In genomic region chr14:35292051-35292769, GRCh38 we compare ENCODE assay signal across 1 cellular context.
TF ChIP-seq lines count a peak whose summit lies in the region.

PSMA6 (plus strand) TSS chr14:35292382; CDS start chr14:35292477, 95 bp downstream.

TF ChIP-seq in HepG2, 621 proteins besides CTCF, POLR2A, EP300 and RAD21 (continued from another document and continues in another):
- TF ChIP-seq, protein P1, sequence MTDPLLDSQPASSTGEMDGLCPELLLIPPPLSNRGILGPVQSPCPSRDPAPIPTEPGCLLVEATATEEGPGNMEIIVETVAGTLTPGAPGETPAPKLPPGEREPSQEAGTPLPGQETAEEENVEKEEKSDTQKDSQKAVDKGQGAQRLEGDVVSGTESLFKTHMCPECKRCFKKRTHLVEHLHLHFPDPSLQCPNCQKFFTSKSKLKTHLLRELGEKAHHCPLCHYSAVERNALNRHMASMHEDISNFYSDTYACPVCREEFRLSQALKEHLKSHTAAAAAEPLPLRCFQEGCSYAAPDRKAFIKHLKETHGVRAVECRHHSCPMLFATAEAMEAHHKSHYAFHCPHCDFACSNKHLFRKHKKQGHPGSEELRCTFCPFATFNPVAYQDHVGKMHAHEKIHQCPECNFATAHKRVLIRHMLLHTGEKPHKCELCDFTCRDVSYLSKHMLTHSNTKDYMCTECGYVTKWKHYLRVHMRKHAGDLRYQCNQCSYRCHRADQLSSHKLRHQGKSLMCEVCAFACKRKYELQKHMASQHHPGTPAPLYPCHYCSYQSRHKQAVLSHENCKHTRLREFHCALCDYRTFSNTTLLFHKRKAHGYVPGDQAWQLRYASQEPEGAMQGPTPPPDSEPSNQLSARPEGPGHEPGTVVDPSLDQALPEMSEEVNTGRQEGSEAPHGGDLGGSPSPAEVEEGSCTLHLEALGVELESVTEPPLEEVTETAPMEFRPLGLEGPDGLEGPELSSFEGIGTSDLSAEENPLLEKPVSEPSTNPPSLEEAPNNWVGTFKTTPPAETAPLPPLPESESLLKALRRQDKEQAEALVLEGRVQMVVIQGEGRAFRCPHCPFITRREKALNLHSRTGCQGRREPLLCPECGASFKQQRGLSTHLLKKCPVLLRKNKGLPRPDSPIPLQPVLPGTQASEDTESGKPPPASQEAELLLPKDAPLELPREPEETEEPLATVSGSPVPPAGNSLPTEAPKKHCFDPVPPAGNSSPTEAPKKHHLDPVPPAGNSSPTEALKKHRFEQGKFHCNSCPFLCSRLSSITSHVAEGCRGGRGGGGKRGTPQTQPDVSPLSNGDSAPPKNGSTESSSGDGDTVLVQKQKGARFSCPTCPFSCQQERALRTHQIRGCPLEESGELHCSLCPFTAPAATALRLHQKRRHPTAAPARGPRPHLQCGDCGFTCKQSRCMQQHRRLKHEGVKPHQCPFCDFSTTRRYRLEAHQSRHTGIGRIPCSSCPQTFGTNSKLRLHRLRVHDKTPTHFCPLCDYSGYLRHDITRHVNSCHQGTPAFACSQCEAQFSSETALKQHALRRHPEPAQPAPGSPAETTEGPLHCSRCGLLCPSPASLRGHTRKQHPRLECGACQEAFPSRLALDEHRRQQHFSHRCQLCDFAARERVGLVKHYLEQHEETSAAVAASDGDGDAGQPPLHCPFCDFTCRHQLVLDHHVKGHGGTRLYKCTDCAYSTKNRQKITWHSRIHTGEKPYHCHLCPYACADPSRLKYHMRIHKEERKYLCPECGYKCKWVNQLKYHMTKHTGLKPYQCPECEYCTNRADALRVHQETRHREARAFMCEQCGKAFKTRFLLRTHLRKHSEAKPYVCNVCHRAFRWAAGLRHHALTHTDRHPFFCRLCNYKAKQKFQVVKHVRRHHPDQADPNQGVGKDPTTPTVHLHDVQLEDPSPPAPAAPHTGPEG (CRISPR knock-in tag; IDR thresholded peaks at IDR 0.05) = peak; percentile 89; the same call in 1 of the 2 replicates
- TF ChIP-seq ZNF3 (CRISPR knock-in tag; IDR thresholded peaks at IDR 0.05) (peak; percentile 47; the same call in 1 of the 2 replicates), CERS6 (CRISPR knock-in tag; IDR thresholded peaks at IDR 0.05) (0 out of 2 replicates have a peak, but pooled peaks have one; percentile 65), ZSCAN12 (CRISPR knock-in tag; IDR thresholded peaks at IDR 0.05) (no peak; the same call in 1 of the 2 replicates), ZNF652 (CRISPR knock-in tag; IDR thresholded peaks at IDR 0.05; ENCODE audit: borderline replicate concordance, low read depth) (no peak), HOXA7 (CRISPR knock-in tag; IDR thresholded peaks at IDR 0.05) (no peak), ZNF563 (CRISPR knock-in tag; IDR thresholded peaks at IDR 0.05) (peak; percentile 99), SRF (IDR thresholded peaks at IDR 0.05; ENCODE audit: low read depth, low read length) (peak; percentile 72), UBTF (CRISPR knock-in tag; IDR thresholded peaks at IDR 0.05) (peak; percentile 96), SAFB2 (CRISPR knock-in tag; IDR thresholded peaks at IDR 0.05; ENCODE audit: borderline replicate concordance, low read depth) (peak; percentile 82), ZNF430 (CRISPR knock-in tag; IDR thresholded peaks at IDR 0.05) (peak; percentile 99), GATAD1 (CRISPR knock-in tag; IDR thresholded peaks at IDR 0.05) (peak; percentile 99), ZNF441 (CRISPR knock-in tag; IDR thresholded peaks at IDR 0.05; ENCODE audit: borderline replicate concordance) (peak; percentile 86), ZMAT3 (CRISPR knock-in tag; conservative IDR thresholded peaks at IDR 0.05) (peak; percentile 85; the same call in 1 of the 2 replicates), ZNF484 (CRISPR knock-in tag; IDR thresholded peaks at IDR 0.05; ENCODE audit: borderline replicate concordance, low read depth) (peak; percentile 92), PLRG1 (conservative IDR thresholded peaks at IDR 0.05) (no peak), PITX1 (CRISPR knock-in tag; IDR thresholded peaks at IDR 0.05) (peak; percentile 87), RBAK (CRISPR knock-in tag; IDR thresholded peaks at IDR 0.05) (peak; percentile 53; the same call in 1 of the 2 replicates), THAP8 (CRISPR knock-in tag; IDR thresholded peaks at IDR 0.05; ENCODE audit: borderline replicate concordance) (no peak; the same call in 1 of the 2 replicates), SIX4 (CRISPR knock-in tag; IDR thresholded peaks at IDR 0.05) (peak; percentile 87), ZNF282 (IDR thresholded peaks at IDR 0.05; ENCODE audit: partially characterized antibody) (no peak), ZNF343 (CRISPR knock-in tag; IDR thresholded peaks at IDR 0.05) (peak; percentile 88), BCL6 (CRISPR knock-in tag; IDR thresholded peaks at IDR 0.05) (peak; percentile 60), GTF2F1 (IDR thresholded peaks at IDR 0.05; ENCODE audit: low read length) (no peak; the same call in 1 of the 2 replicates), ZBTB8A (CRISPR knock-in tag; IDR thresholded peaks at IDR 0.05; ENCODE audit: borderline replicate concordance, low read depth) (no peak), ZNF207 (IDR thresholded peaks at IDR 0.05; ENCODE audit: borderline replicate concordance) (no peak), MIER2 (CRISPR knock-in tag; IDR thresholded peaks at IDR 0.05) (peak; percentile 81; the same call in 1 of the 2 replicates), SMAD3 (CRISPR knock-in tag; IDR thresholded peaks at IDR 0.05) (peak; percentile 98), HDAC6 (IDR thresholded peaks at IDR 0.05; ENCODE audit: low read depth, low read length) (no peak; the same call in 1 of the 2 replicates), HMG20A (CRISPR knock-in tag; IDR thresholded peaks at IDR 0.05; ENCODE audit: borderline replicate concordance) (no peak; the same call in 1 of the 2 replicates), POLR2AphosphoS2 (IDR thresholded peaks at IDR 0.05; ENCODE audit: low read depth, low read length) (peak; percentile 74; the same call in 1 of the 2 replicates), JUNB (CRISPR knock-in tag; IDR thresholded peaks at IDR 0.05; ENCODE audit: borderline replicate concordance) (no peak), ESRRA (CRISPR knock-in tag; IDR thresholded peaks at IDR 0.05; ENCODE audit: low read depth) (no peak), ZNF577 (CRISPR knock-in tag; IDR thresholded peaks at IDR 0.05; ENCODE audit: borderline replicate concordance, low read depth) (0 out of 2 replicates have a peak, but pooled peaks have one; percentile 58)
- TF ChIP-seq, protein P2, sequence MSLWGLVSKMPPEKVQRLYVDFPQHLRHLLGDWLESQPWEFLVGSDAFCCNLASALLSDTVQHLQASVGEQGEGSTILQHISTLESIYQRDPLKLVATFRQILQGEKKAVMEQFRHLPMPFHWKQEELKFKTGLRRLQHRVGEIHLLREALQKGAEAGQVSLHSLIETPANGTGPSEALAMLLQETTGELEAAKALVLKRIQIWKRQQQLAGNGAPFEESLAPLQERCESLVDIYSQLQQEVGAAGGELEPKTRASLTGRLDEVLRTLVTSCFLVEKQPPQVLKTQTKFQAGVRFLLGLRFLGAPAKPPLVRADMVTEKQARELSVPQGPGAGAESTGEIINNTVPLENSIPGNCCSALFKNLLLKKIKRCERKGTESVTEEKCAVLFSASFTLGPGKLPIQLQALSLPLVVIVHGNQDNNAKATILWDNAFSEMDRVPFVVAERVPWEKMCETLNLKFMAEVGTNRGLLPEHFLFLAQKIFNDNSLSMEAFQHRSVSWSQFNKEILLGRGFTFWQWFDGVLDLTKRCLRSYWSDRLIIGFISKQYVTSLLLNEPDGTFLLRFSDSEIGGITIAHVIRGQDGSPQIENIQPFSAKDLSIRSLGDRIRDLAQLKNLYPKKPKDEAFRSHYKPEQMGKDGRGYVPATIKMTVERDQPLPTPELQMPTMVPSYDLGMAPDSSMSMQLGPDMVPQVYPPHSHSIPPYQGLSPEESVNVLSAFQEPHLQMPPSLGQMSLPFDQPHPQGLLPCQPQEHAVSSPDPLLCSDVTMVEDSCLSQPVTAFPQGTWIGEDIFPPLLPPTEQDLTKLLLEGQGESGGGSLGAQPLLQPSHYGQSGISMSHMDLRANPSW (CRISPR knock-in tag; IDR thresholded peaks at IDR 0.05; ENCODE audit: borderline replicate concordance) = no peak; the same call in none of the 2 replicates
- TF ChIP-seq, protein P3, sequence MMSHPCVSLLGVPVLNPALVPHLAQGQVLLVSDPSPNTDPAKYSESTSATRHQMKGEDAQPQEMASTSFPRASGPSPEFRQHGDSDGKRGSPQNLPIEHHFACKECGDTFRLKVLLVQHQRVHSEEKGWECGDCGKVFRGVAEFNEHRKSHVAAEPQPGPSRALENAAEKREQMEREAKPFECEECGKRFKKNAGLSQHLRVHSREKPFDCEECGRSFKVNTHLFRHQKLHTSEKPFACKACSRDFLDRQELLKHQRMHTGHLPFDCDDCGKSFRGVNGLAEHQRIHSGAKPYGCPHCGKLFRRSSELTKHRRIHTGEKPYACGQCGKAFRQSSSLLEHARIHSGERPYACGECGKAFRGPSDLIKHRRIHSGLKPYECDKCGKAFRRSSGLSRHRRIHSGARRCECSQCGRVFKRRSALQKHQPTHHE (CRISPR knock-in tag; IDR thresholded peaks at IDR 0.05; ENCODE audit: borderline replicate concordance) = peak; percentile 99
- TF ChIP-seq, protein P4, sequence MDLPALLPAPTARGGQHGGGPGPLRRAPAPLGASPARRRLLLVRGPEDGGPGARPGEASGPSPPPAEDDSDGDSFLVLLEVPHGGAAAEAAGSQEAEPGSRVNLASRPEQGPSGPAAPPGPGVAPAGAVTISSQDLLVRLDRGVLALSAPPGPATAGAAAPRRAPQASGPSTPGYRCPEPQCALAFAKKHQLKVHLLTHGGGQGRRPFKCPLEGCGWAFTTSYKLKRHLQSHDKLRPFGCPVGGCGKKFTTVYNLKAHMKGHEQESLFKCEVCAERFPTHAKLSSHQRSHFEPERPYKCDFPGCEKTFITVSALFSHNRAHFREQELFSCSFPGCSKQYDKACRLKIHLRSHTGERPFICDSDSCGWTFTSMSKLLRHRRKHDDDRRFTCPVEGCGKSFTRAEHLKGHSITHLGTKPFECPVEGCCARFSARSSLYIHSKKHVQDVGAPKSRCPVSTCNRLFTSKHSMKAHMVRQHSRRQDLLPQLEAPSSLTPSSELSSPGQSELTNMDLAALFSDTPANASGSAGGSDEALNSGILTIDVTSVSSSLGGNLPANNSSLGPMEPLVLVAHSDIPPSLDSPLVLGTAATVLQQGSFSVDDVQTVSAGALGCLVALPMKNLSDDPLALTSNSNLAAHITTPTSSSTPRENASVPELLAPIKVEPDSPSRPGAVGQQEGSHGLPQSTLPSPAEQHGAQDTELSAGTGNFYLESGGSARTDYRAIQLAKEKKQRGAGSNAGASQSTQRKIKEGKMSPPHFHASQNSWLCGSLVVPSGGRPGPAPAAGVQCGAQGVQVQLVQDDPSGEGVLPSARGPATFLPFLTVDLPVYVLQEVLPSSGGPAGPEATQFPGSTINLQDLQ (CRISPR knock-in tag; IDR thresholded peaks at IDR 0.05) = peak; percentile 56; the same call in 1 of the 2 replicates
- TF ChIP-seq, protein P5, sequence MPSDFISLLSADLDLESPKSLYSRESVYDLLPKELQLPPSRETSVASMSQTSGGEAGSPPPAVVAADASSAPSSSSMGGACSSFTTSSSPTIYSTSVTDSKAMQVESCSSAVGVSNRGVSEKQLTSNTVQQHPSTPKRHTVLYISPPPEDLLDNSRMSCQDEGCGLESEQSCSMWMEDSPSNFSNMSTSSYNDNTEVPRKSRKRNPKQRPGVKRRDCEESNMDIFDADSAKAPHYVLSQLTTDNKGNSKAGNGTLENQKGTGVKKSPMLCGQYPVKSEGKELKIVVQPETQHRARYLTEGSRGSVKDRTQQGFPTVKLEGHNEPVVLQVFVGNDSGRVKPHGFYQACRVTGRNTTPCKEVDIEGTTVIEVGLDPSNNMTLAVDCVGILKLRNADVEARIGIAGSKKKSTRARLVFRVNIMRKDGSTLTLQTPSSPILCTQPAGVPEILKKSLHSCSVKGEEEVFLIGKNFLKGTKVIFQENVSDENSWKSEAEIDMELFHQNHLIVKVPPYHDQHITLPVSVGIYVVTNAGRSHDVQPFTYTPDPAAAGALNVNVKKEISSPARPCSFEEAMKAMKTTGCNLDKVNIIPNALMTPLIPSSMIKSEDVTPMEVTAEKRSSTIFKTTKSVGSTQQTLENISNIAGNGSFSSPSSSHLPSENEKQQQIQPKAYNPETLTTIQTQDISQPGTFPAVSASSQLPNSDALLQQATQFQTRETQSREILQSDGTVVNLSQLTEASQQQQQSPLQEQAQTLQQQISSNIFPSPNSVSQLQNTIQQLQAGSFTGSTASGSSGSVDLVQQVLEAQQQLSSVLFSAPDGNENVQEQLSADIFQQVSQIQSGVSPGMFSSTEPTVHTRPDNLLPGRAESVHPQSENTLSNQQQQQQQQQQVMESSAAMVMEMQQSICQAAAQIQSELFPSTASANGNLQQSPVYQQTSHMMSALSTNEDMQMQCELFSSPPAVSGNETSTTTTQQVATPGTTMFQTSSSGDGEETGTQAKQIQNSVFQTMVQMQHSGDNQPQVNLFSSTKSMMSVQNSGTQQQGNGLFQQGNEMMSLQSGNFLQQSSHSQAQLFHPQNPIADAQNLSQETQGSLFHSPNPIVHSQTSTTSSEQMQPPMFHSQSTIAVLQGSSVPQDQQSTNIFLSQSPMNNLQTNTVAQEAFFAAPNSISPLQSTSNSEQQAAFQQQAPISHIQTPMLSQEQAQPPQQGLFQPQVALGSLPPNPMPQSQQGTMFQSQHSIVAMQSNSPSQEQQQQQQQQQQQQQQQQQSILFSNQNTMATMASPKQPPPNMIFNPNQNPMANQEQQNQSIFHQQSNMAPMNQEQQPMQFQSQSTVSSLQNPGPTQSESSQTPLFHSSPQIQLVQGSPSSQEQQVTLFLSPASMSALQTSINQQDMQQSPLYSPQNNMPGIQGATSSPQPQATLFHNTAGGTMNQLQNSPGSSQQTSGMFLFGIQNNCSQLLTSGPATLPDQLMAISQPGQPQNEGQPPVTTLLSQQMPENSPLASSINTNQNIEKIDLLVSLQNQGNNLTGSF (CRISPR knock-in tag; IDR thresholded peaks at IDR 0.05) = peak; percentile 93
